Comparison of ENCODE assay signal across 28 cellular contexts in genomic region chr21:35430260-35430659, GRCh38.
"Had no signal": no experiment of that assay in that cellular context is flagged by ENCODE, and none has a peak within 500 bp of the region (broad histone marks: within the 10 kb centered on the region; RNA-seq: fewer than 3 reads in every experiment).

No MANE protein-coding gene starts in this region.

- H3K4me3 Mint-ChIP-seq: dendritic cell treated with granulocyte-macrophage colony-stimulating factor and Interleukin-4, amounts not matched to agents 40 ng/mL and 50 ng/mL, for 4 days; effector memory CD8-positive, alpha-beta T cell; endodermal cell; mesothelial cell of epicardium; naive B cell; naive thymus-derived CD8-positive, alpha-beta T cell had no signal

- H3K4me1 Mint-ChIP-seq: naive B cell had no signal

- DNase-seq: cortex of kidney; effector CD8-positive, alpha-beta T cell; effector memory CD8-positive, alpha-beta T cell; endodermal cell; erythroblast; esophagus squamous epithelium; foreskin fibroblast; foreskin melanocyte; gastrocnemius medialis; glutamatergic neuron; head of caudate nucleus; heart right ventricle; hippocampal formation; left cardiac atrium; left lung; left ventricle myocardium superior; lower lobe of right lung; mesenchymal stem cell; mucosa of descending colon; naive B cell; naive thymus-derived CD8-positive, alpha-beta T cell had no signal

- H3K27ac ChIP-seq: epithelial cell of prostate, lower lobe of right lung had no signal

- H3K27ac Mint-ChIP-seq: dendritic cell treated with granulocyte-macrophage colony-stimulating factor and Interleukin-4, amounts not matched to agents 40 ng/mL and 50 ng/mL, for 4 days; effector memory CD8-positive, alpha-beta T cell; endodermal cell; mesothelial cell of epicardium; naive B cell had no signal

- H3K9me3 ChIP-seq: gastrocnemius medialis had no signal

- H3K4me3 ChIP-seq: esophagus squamous epithelium, gastrocnemius medialis, heart right ventricle, left lung, lower lobe of right lung, mucosa of descending colon had no signal

- H3K36me3 ChIP-seq: esophagus squamous epithelium, gastrocnemius medialis, heart right ventricle, left lung, lower lobe of right lung had no signal

- ATAC-seq: effector memory CD8-positive, alpha-beta T cell; esophagus mucosa; gastrocnemius medialis; heart right ventricle; left cardiac atrium; left lung; left ventricle myocardium superior; lower lobe of right lung; mucosa of descending colon; naive thymus-derived CD8-positive, alpha-beta T cell had no signal

- FAIRE-seq: endometrium, islet of Langerhans, keratinocyte had no signal
